ENCODE assay signal across 26 cellular contexts in the genomic region with DNA sequence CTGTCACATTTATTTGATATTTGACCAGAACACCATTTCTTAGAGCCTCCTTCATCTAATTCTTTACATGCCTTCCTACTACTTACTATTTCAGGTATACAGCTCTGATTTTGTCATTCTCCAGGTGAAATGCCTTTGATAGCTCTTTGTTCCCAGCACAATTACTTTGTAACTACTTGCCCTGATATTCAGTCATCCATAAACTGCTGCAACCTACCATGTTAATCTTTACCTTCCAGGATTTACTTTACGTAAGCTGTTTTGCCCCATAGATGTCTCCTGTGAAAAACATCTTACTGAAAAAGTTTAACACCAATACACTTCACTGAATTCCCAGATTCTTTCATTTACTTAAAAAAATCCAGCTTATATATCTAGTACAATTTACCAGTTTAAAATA.
"Had no signal": no experiment of that assay in that cellular context is flagged by ENCODE, and none has a peak within 500 bp of the region (broad histone marks: within the 10 kb centered on the region; RNA-seq: fewer than 3 reads in every experiment).

No MANE protein-coding gene starts in this region.

- ATAC-seq: activated naive CD4-positive, alpha-beta T cell treated with anti-CD3 and anti-CD28 coated beads, Interleukin-2, amount 50 U/mL, for 72 hours; activated T-cell treated with anti-CD3 and anti-CD28 coated beads, Interleukin-2, amount 50 U/mL, for 72 hours; foreskin keratinocyte; gastrocnemius medialis; T-cell had no signal

- DNase-seq: activated CD4-positive, alpha-beta memory T cell treated with anti-CD3 and anti-CD28 coated beads, Interleukin-2, amount 10 ng/mL, durations not matched to agents 7 days and 5 days; activated CD4-positive, alpha-beta T cell treated with anti-CD3 and anti-CD28 coated beads for 4 hours; activated CD4-positive, alpha-beta T cell treated with anti-CD3 and anti-CD28 coated beads, Interleukin-2, amount 10 ng/mL, durations not matched to agents 7 days and 5 days; activated CD4-positive, alpha-beta T cell treated with anti-CD3 and anti-CD28 coated beads, Interleukin-2, amount 50 U/mL, for 4 hours; activated CD4-positive, CD25-positive, alpha-beta regulatory T cell; activated CD4-positive, CD25-positive, alpha-beta regulatory T cell treated with anti-CD3 and anti-CD28 coated beads, Interleukin-2, amount 50 U/mL, for 72 hours; activated CD8-positive, alpha-beta memory T cell treated with anti-CD3 and anti-CD28 coated beads, Interleukin-2, amount 50 U/mL, for 48 hours; activated gamma-delta T cell; activated naive CD4-positive, alpha-beta T cell; activated naive CD4-positive, alpha-beta T cell treated with anti-CD3 and anti-CD28 coated beads, Interleukin-2, amount 10 ng/mL, durations not matched to agents 7 days and 5 days; activated naive CD8-positive, alpha-beta T cell treated with anti-CD3 and anti-CD28 coated beads, Interleukin-2, amount 10 ng/mL, durations not matched to agents 7 days and 5 days; activated T-cell treated with anti-CD3 and anti-CD28 coated beads for 4 hours; activated T-cell treated with anti-CD3 and anti-CD28 coated beads, Interleukin-2, amount 50 U/mL, for 24 hours; activated T-cell treated with anti-CD3 and anti-CD28 coated beads, Interleukin-2, amount 50 U/mL, for 72 hours; central memory CD4-positive, alpha-beta T cell; cerebellar nuclear complex; colonic mucosa; effector memory CD4-positive, alpha-beta T cell; endodermal cell; erythroblast; foreskin keratinocyte; gastrocnemius medialis; SW 1271; T-cell; T-helper 9 cell had no signal
